ENCODE assay signal across 1 cellular context in the genomic region with DNA sequence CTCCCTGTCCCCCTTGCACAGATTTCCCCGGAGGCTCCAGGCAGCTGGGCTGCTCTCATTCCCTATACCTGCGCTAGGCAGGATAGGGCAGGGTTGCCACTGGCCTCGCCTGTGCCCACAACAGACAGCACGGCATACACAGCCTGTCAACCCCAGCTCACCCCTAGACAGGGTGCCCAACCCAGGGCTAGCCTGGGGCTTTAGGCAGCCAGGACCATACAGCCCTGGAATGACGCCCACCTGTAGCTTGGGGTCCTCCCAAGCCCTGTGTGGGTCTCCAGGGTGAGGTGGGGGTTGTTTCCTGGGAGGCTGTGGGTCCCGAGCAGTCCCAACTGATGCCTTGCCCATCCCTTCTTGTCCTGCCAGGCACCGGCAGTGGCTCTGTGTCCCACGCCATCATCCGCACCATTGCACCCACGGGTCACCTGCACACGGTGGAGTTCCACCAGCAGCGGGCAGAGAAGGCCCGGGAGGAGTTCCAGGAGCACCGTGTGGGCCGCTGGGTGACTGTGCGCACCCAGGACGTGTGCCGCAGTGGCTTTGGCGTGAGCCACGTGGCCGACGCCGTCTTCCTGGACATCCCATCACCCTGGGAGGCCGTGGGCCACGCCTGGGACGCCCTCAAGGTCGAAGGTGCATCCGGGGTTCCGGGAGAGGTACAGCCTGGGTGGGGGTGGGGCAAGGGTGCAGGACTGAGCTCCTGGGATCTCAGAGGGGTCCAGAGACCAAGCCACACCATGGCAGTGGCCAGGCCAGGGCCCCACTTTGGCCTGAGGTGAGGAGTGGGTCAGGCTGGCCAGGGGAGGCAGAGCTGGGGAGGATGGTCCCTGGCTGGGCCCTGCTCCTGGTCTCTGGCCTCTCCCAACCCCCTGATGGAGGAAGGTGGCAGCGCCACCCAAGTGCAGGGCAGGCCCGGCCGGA.
A peak's percentile ranks its signal among the peaks of the same experiment; 100 is the strongest.
TF ChIP-seq lines count a peak whose summit lies in the region.

No MANE protein-coding gene starts in this region.

TF ChIP-seq in K562, 482 proteins besides CTCF, POLR2A, EP300 and RAD21:
- TF ChIP-seq FOS (IDR thresholded peaks at IDR 0.05; ENCODE audit: extremely low read depth, insufficient read length) (no peak), POLR2G (IDR thresholded peaks at IDR 0.05; ENCODE audit: low read depth, low read length) (peak; percentile 20; the same call in 1 of the 2 replicates)
